Comparison of ENCODE assay signal across 9 cellular contexts in the genomic region with DNA sequence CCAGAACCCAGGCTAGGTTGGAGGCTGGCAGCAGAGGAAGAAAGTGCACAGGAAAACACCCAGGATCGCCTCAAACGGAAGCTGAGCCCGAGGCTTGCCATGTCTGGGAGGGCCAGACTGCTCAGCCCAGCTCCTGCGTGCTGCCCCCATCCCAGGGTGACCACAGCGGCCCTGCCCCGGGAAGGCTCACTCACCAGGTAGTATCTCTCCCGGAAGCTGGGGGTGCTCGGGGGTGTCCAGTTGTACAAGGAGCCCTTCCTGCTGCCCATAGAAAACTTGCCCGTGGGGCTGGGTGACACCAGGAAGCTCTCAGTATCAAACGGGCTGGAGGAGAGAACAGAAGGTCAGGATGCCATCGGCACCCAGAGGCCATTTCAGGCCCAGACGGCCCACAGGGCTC.
"Had no signal": no experiment of that assay in that cellular context is flagged by ENCODE, and none has a peak within 500 bp of the region (broad histone marks: within the 10 kb centered on the region; RNA-seq: fewer than 3 reads in every experiment).

No MANE protein-coding gene starts in this region.

- DNase-seq: GM23248, GOT3, H7, HFFc6, IMR-90 had no signal

- H3K4me1 ChIP-seq: HAP-1 had no signal

- H3K36me3 ChIP-seq: HAP-1 had no signal

- H2AFZ ChIP-seq: GM23248 had no signal

- ATAC-seq: HCT116, K562 had no signal

- H3K9me3 ChIP-seq: HAP-1 had no signal

- H3K9ac ChIP-seq: GM23248 had no signal

- H3K4me3 ChIP-seq: GM23248, HAP-1, K562 had no signal

- H3K27ac ChIP-seq: GM23248, HL-60 had no signal
